ENCODE assay signal across 9 cellular contexts in the genomic region with DNA sequence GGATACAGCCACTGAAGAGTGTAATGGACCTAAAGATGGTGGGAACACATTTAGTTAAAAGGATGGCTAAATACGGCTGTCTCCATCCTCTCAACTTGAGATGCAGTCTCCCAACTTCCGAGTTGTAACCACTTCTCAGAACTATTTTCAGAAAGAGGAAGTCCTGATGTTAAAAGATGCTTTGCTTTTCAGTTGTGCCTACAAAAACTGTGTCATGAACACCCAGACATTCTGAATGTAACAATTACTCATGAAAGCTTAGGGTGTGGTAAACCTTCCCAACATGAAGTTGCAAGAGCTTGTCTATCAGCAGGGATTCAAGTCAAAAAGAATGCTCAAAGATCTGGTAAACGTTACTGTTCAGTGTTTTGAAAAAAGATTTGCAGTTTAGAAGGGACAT.
A peak's percentile ranks its signal among the peaks of the same experiment; 100 is the strongest.
DNase-seq lines count a peak whose midpoint lies in the region; ATAC-seq and TF ChIP-seq lines count a peak whose summit lies in the region.
"Had no signal": no experiment of that assay in that cellular context is flagged by ENCODE, and none has a peak within 500 bp of the region (broad histone marks: within the 10 kb centered on the region; RNA-seq: fewer than 3 reads in every experiment).

No MANE protein-coding gene starts in this region.

- TF ChIP-seq CTCF in GM13977 (IDR thresholded peaks at IDR 0.05; ENCODE audit: extremely low read depth, insufficient read depth, missing control alignments) = no peak
- TF ChIP-seq CTCF in gastroesophageal sphincter (IDR thresholded peaks at IDR 0.05) = no peak
- no peak for TF ChIP-seq CTCF in ovary (IDR thresholded peaks at IDR 0.05)

- no peak overlapping the region for H3K4me3 ChIP-seq in gastroesophageal sphincter
- H3K4me3 ChIP-seq in ovary = no peak overlapping the region

- H3K36me3 Mint-ChIP-seq in IgD-negative memory B cell = peaks cover 13% of the 10 kb centered on the region

- peak overlapping the region; percentile 25 to 79 (median 53) for H3K4me3 Mint-ChIP-seq in IgD-negative memory B cell

- no peaks in the 10 kb centered on the region for H3K27me3 ChIP-seq in gastroesophageal sphincter
- no peaks in the 10 kb centered on the region for H3K27me3 ChIP-seq in ovary

- WGBS in gastroesophageal sphincter (ENCODE audit: low coverage in 1 of 2), 2 donors = 63% methylated on average over 2 to 3 of the region's 3 CpGs
- WGBS in ovary, 3 donors = 81 to 85% (median 82%) methylated on average over 3 of the region's 3 CpGs

- ATAC-seq in GM21528 (IDR thresholded peaks at IDR 0.05; ENCODE audit: low FRiP score, unreplicated experiment) = peak; percentile 89
- peak; percentile 25 for ATAC-seq in gastroesophageal sphincter
- ATAC-seq: HCT116 had no signal

- H3K27ac Mint-ChIP-seq in IgD-negative memory B cell = peak overlapping the region in 2 of 3 donors; percentile 72 to 91

- H3K27me3 Mint-ChIP-seq in IgD-negative memory B cell = no peaks in the 10 kb centered on the region

- no peak overlapping the region for H3K27ac ChIP-seq in gastroesophageal sphincter
- no peak overlapping the region for H3K27ac ChIP-seq in ovary

- H3K9me3 Mint-ChIP-seq in IgD-negative memory B cell = no peaks in the 10 kb centered on the region

- peaks cover 39 to 40% (median 39%) of the 10 kb centered on the region in 3 donors for H3K4me1 Mint-ChIP-seq in IgD-negative memory B cell

- H3K36me3 ChIP-seq in gastroesophageal sphincter (no peaks in the 10 kb centered on the region), ovary (no peaks in the 10 kb centered on the region)

- H3K9me3 ChIP-seq in gastroesophageal sphincter (no peaks in the 10 kb centered on the region), ovary (no peaks in the 10 kb centered on the region)

- DNase-seq in GM13977 (ENCODE audit: low spot score) = peak; percentile 37
- no peak for DNase-seq in COLO668 (lab: John Stamatoyannopoulos, UW; ENCODE audit: unreplicated experiment)
- DNase-seq in NCI-H1436 treated with DMSO at 0.1 percent for 48 hours (lab: John Stamatoyannopoulos, UW) = no peak
- DNase-seq in ovary = no peak
- DNase-seq in kidney glomerular epithelial cell (lab: John Stamatoyannopoulos, UW) = no peak

- no peak for TF ChIP-seq EP300 in gastroesophageal sphincter (IDR thresholded peaks at IDR 0.05)
- TF ChIP-seq EP300 in ovary (IDR thresholded peaks at IDR 0.05) = no peak

- no peak for TF ChIP-seq POLR2A in gastroesophageal sphincter (IDR thresholded peaks at IDR 0.05)
- TF ChIP-seq POLR2A in ovary (IDR thresholded peaks at IDR 0.05) = no peak

- in situ Hi-C loops in GM13977 (cut with MboI; ENCODE audit: low pct_unique_long_range_greater_than_20kb, low sequenced_read_pairs, unreplicated experiment) = no loop called here

- intact Hi-C loops in ovary (cut with DNase I) = no loop called here

- no peaks in the 10 kb centered on the region for H3K4me1 ChIP-seq in gastroesophageal sphincter
- H3K4me1 ChIP-seq in ovary (ENCODE audit: insufficient read depth) = peaks cover 7% of the 10 kb centered on the region
